6 cellular contexts compared by ENCODE assay signal in the genomic region with DNA sequence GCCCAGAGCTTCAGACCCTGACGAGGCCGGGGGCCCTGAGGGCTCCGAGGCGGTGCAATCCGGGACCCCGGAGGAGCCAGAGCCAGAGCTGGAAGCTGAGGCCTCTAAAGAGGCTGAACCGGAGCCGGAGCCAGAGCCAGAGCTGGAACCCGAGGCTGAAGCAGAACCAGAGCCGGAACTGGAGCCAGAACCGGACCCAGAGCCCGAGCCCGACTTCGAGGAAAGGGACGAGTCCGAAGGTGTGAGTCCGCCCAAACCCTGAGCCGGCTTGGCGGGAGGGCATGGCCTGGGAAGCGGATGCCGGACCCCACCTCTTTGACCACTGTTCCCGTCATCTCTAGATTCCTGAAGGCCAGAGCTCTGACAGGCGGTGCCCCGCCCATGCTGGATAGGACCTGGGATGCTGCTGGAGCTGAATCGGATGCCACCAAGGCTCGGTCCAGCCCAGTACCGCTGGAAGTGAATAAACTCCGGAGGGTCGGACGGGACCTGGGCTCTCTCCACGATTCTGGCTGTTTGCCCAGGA. TPM values are rescaled to one million over a fixed set of nuclear protein-coding genes. Genes with fewer than 3 reads are reported as not detected.
DNase-seq lines count a peak whose midpoint lies in the region; ATAC-seq and TF ChIP-seq lines count a peak whose summit lies in the region.

No MANE protein-coding gene starts in this region.

- H3K36me3 ChIP-seq in right atrium auricular region: no peaks in the 10 kb centered on the region
- H3K36me3 ChIP-seq in iPS-18a (ENCODE audit: control insufficient read depth, low read depth, low read length): no peaks in the 10 kb centered on the region
- no peaks in the 10 kb centered on the region for H3K36me3 ChIP-seq in uterus

- no peak for DNase-seq in right atrium auricular region (ENCODE audit: low spot score)
- no peak for DNase-seq in left ventricle myocardium superior
- no peak for DNase-seq in uterus

- H3K27me3 ChIP-seq in right atrium auricular region (no peaks in the 10 kb centered on the region), iPS-18a (ENCODE audit: control insufficient read depth, insufficient read depth, low read length) (peaks cover 93% of the 10 kb centered on the region), uterus (no peaks in the 10 kb centered on the region)

- H3K9me3 ChIP-seq in right atrium auricular region (no peaks in the 10 kb centered on the region), iPS-18a (ENCODE audit: control insufficient read depth, low read depth, low read length) (no peaks in the 10 kb centered on the region), uterus (no peaks in the 10 kb centered on the region)

- H3K4me3 ChIP-seq in right atrium auricular region: peak overlapping the region; percentile 37 to 54
- H3K4me3 ChIP-seq in iPS-18a (ENCODE audit: low read length): peak overlapping the region; percentile 57
- peak overlapping the region; percentile 31 to 37 for H3K4me3 ChIP-seq in uterus

- peaks cover 0 to 66% of the 10 kb centered on the region in 2 donors for H3K4me1 ChIP-seq in right atrium auricular region
- H3K4me1 ChIP-seq in iPS-18a (ENCODE audit: control insufficient read depth, low read depth, low read length): peaks cover 12% of the 10 kb centered on the region
- H3K4me1 ChIP-seq in uterus: peaks cover 0 to 1% of the 10 kb centered on the region in 2 donors

- TF ChIP-seq POLR2A in uterus (IDR thresholded peaks at IDR 0.05): no peak

- no peak for TF ChIP-seq CTCF in right atrium auricular region (IDR thresholded peaks at IDR 0.05)
- no peak for TF ChIP-seq CTCF in uterus (IDR thresholded peaks at IDR 0.05)

- H3K27ac ChIP-seq in right atrium auricular region (peak overlapping the region; percentile 90 to 96), iPS-18a (ENCODE audit: low read length) (no peak overlapping the region), uterus (peak overlapping the region; percentile 73 to 74)

- H3K9ac ChIP-seq in iPS-18a (ENCODE audit: low read length): no peak overlapping the region

- intact Hi-C loops in left ventricle myocardium superior (cut with micrococcal nuclease) (no loop called here), uterus (cut with DNase I; ENCODE audit: low total_unique reads) (no loop called here)

- ATAC-seq in left ventricle myocardium superior: no peak
- no peak for ATAC-seq in HG02852 (IDR thresholded peaks at IDR 0.05; ENCODE audit: unreplicated experiment)
- ATAC-seq in GM19397 (IDR thresholded peaks at IDR 0.05; ENCODE audit: unreplicated experiment): no peak

RNA-seq across cellular contexts. Expression of a gene that starts 4.4 kb away (rescaled TPM):
- total RNA-seq in right atrium auricular region: 100 to 1,000 TPM in 1 of 2 donors, 10 to 100 TPM in 1; 87.5 to 103 TPM
- 125 TPM for total RNA-seq in left ventricle myocardium superior
- total RNA-seq in uterus: 10 to 100 TPM in 2 of 4 donors, 1 to 10 TPM in 2; 3.3 to 29.7 (median 17.0) TPM

RNA-seq across cellular contexts. Expression of a gene that starts 9.0 kb away (rescaled TPM):
- total RNA-seq in right atrium auricular region (1 to 10 TPM; 4.2 to 7.8 TPM), left ventricle myocardium superior (12.4 TPM), uterus (10 to 100 TPM; 10.9 to 35.4 (median 20.5) TPM)

RNA-seq across cellular contexts. Expression of a gene that starts 10.2 kb away (rescaled TPM):
- total RNA-seq in right atrium auricular region (100 to 1,000 TPM in 1 of 2 donors, 10 to 100 TPM in 1; 15.3 to 157 TPM), left ventricle myocardium superior (71.0 TPM), uterus (10 to 100 TPM in 3 of 4 donors, not detected in 1; 11.3 to 51.9 (median 42.3) TPM)

RNA-seq across cellular contexts. Expression of a gene that starts 15.0 kb away (rescaled TPM):
- total RNA-seq in right atrium auricular region (10 to 100 TPM in 1 of 2 donors, 1 to 10 TPM in 1; 9.5 to 11.6 TPM), left ventricle myocardium superior (12.0 TPM), uterus (10 to 100 TPM in 2 of 4 donors, 1 to 10 TPM in 1, not detected in 1; 2.6 to 47.4 (median 14.1) TPM)

RNA-seq across cellular contexts. Expression of a gene that starts 15.1 kb away (rescaled TPM):
- total RNA-seq in right atrium auricular region: 10 to 100 TPM; 12.8 to 16.1 TPM
- total RNA-seq in left ventricle myocardium superior: 7.2 TPM
- 10 to 100 TPM in 2 of 4 donors, 1 to 10 TPM in 2; 2.6 to 21.0 (median 10.6) TPM for total RNA-seq in uterus
